ENCODE assay signal across 11 cellular contexts in genomic region chr7:127809285-127809702, GRCh38.
A peak's percentile ranks its signal among the peaks of the same experiment; 100 is the strongest.
DNase-seq lines count a peak whose midpoint lies in the region; ATAC-seq, FAIRE-seq and TF ChIP-seq lines count a peak whose summit lies in the region.
"Had no signal": no experiment of that assay in that cellular context is flagged by ENCODE, and none has a peak within 500 bp of the region (broad histone marks: within the 10 kb centered on the region; RNA-seq: fewer than 3 reads in every experiment).

No MANE protein-coding gene starts in this region.

- no peak overlapping the region for H3K4me3 ChIP-seq in adrenal gland
- H3K4me3 ChIP-seq in left lung = no peak overlapping the region
- H3K4me3 ChIP-seq: uterus had no signal

- peak overlapping the region in 2 of 5 donors; percentile 45 to 63 for H3K27ac ChIP-seq in adrenal gland
- no peak overlapping the region for H3K27ac ChIP-seq in left lung
- H3K27ac ChIP-seq: uterus had no signal

- intact Hi-C loops in adrenal gland (cut with DNase I) = no loop called here
- intact Hi-C loops in left lung (cut with DNase I) = no loop called here
- intact Hi-C loops in posterior vena cava (cut with DNase I) = no loop called here

- no peaks in the 10 kb centered on the region for H3K9me3 ChIP-seq in adrenal gland (replicated peaks in 1 of 3)
- H3K9me3 ChIP-seq in left lung = no peaks in the 10 kb centered on the region
- H3K9me3 ChIP-seq: uterus had no signal

- no peaks in the 10 kb centered on the region for H3K27me3 ChIP-seq in adrenal gland
- H3K27me3 ChIP-seq in left lung = no peaks in the 10 kb centered on the region
- H3K27me3 ChIP-seq: uterus had no signal

- peak; percentile 93 for FAIRE-seq in D721Med (lab: Jason Lieb, UNC)
- FAIRE-seq: small intestine had no signal

- DNase-seq in D721Med (ENCODE audit: insufficient read length, low spot score) (peak; percentile 32), HT1080 (ENCODE audit: low read depth) (peak; percentile 74), adrenal gland (peak; percentile 41 to 81 (median 67)), left lung (no peak), posterior vena cava (ENCODE audit: low spot score) (no peak)
- DNase-seq: activated T-cell treated with anti-CD3 and anti-CD28 coated beads, Interleukin-2, amount 50 U/mL, for 72 hours; small intestine; uterus had no signal

- WGBS in adrenal gland, 4 donors = 46 to 51% (median 48%) methylated on average over 2 to 3 of the region's 3 CpGs

- no peaks in the 10 kb centered on the region for H3K36me3 ChIP-seq in adrenal gland (replicated peaks in 1 of 2)
- H3K36me3 ChIP-seq in left lung = peaks cover 0 to 22% of the 10 kb centered on the region in 2 donors
- H3K36me3 ChIP-seq: uterus had no signal

- ATAC-seq in left lung (peak; percentile 50), HG02840 (IDR thresholded peaks at IDR 0.05; ENCODE audit: low FRiP score, unreplicated experiment) (no peak), GM21360 (IDR thresholded peaks at IDR 0.05; ENCODE audit: unreplicated experiment) (no peak), GM21381 (IDR thresholded peaks at IDR 0.05; ENCODE audit: unreplicated experiment) (no peak)

- H3K4me1 ChIP-seq in adrenal gland (replicated peaks in 1 of 2) (peaks cover 3 to 36% of the 10 kb centered on the region in 2 donors), left lung (peaks cover 0 to 15% of the 10 kb centered on the region in 2 donors)
- H3K4me1 ChIP-seq: uterus had no signal

- no peak for TF ChIP-seq POLR2A in adrenal gland (IDR thresholded peaks at IDR 0.05)

- TF ChIP-seq CTCF in D721Med (IDR thresholded peaks at IDR 0.05; ENCODE audit: insufficient read depth, missing control alignments) (no peak), adrenal gland (IDR thresholded peaks at IDR 0.05) (no peak), left lung (IDR thresholded peaks at IDR 0.05) (no peak)

Comparison
In these comparisons a context has a peak if more than half of its experiments do, and no peak if none do; other contexts are left out.
1. DNase-seq: peak in D721Med (single experiment), HT1080 (single experiment) and adrenal gland (7 of 7); none in left lung (0 of 2) and posterior vena cava (single experiment).